19 cellular contexts compared by ENCODE assay signal in genomic region chr4:66959207-66959606, GRCh38.
"Had no signal": no experiment of that assay in that cellular context is flagged by ENCODE, and none has a peak within 500 bp of the region (broad histone marks: within the 10 kb centered on the region; RNA-seq: fewer than 3 reads in every experiment).

No MANE protein-coding gene starts in this region.

- H3K9me3 ChIP-seq: SK-N-SH had no signal

- DNase-seq: KBM-7, NCI-H1048, NCI-H1105 treated with DMSO at 0.1 percent for 48 hours, NCI-H1436, NCI-H187, NCI-H2029, NCI-H2081 treated with DMSO at 0.1 percent for 48 hours, NCI-H2171, NCI-H226, NCI-H446, NCI-H510A, NCI-H524 treated with DMSO at 0.1 percent for 48 hours, NCI-H69, NCI-H774, SHP77, SK-N-SH, SW 1271, T-cell had no signal

- ATAC-seq: Panc1, T-cell had no signal
